15 cellular contexts compared by ENCODE assay signal in the genomic region with DNA sequence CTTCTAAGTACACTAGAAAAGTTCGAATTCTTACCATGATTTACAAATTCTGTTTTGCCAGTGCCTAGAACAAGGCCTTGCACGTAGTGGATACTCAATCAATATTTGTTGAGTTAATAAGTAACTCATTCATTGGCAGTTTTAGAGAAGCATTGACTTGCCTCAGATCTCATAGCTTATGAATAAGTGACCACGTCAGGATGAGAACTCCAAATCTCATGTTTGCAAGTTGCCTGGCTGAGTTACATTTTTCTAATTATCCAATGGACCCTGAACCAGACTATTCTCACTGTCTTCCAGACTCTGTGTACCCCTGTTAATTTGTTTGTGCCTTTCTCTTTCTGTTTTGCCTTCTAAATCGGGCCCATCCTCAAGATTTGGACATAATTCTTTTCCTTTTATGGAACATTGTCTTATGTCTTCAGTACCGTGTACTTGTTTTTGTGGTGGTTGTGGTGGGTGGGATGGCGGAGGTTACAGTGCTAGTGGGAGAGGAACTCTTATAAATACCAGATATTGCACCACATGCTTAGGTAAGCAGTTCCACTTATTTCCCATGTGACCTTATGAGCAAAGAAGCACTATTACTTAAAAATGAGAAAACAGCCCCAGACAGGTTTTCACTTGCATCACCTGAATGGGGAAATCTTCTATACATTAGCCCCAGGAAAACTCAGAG.
DNase-seq lines count a peak whose midpoint lies in the region; ATAC-seq, FAIRE-seq and TF ChIP-seq lines count a peak whose summit lies in the region.
"Had no signal": no experiment of that assay in that cellular context is flagged by ENCODE, and none has a peak within 500 bp of the region (broad histone marks: within the 10 kb centered on the region; RNA-seq: fewer than 3 reads in every experiment).

No MANE protein-coding gene starts in this region.

- peak; percentile 90 for FAIRE-seq in HepG2 (lab: Jason Lieb, UNC)
- FAIRE-seq: GM12878 had no signal

- H2AFZ ChIP-seq in HepG2 (ENCODE audit: low read length) = peak overlapping the region; percentile 45

- TF ChIP-seq POLR2A in body of pancreas (IDR thresholded peaks at IDR 0.05) = no peak
- TF ChIP-seq POLR2A in HepG2 (IDR thresholded peaks at IDR 0.05; ENCODE audit: insufficient read depth in 1 of 2, low read depth in 2 of 2, low read length in 2 of 2) = peak in 1 of 2 experiments; percentile 55; a peak in 2 of 4 replicates
- no peak for TF ChIP-seq POLR2A in upper lobe of left lung (IDR thresholded peaks at IDR 0.05)

- no peaks in the 10 kb centered on the region for H3K79me2 ChIP-seq in HepG2 (ENCODE audit: insufficient read depth, low read length)

- H3K27me3 ChIP-seq in body of pancreas (no peaks in the 10 kb centered on the region), HepG2 (ENCODE audit: control insufficient read depth in 1 of 2, insufficient read depth in 2 of 2, low read length in 2 of 2) (no peaks in the 10 kb centered on the region), upper lobe of left lung (no peaks in the 10 kb centered on the region)
- H3K27me3 ChIP-seq: BLaER1, esophagus squamous epithelium had no signal

- in situ Hi-C loops in HepG2 (cut with HindIII; ENCODE audit: extremely low pct_ligation_motif_present, low pct_unique_long_range_greater_than_20kb) = loop anchor here (5.0 kb wide), 1 partner anchor 141 kb away; a partner anchor contains a TSS

- H3K4me1 ChIP-seq in body of pancreas = peaks cover 25% of the 10 kb centered on the region
- peaks cover 23% of the 10 kb centered on the region for H3K4me1 ChIP-seq in HepG2 (ENCODE audit: insufficient read depth, low read length)
- H3K4me1 ChIP-seq in upper lobe of left lung = peaks cover 14 to 32% (median 16%) of the 10 kb centered on the region in 4 donors
- H3K4me1 ChIP-seq: BLaER1 had no signal

- TSS peak; percentile 52 for BruUV-seq in HepG2 (replicated peaks; lab: Mats Ljungman, UMichigan)

- H3K9ac ChIP-seq in HepG2 (ENCODE audit: insufficient read depth, low read depth, low read length) = peak overlapping the region; percentile 57
- H3K9ac ChIP-seq: BLaER1 had no signal

- H3K27ac ChIP-seq in body of pancreas = peak overlapping the region; percentile 51 to 72 (median 64)
- H3K27ac ChIP-seq in HepG2 (ENCODE audit: extremely low read length, insufficient read depth, low read length) = peak overlapping the region; percentile 81
- peak overlapping the region in 3 of 4 donors; percentile 32 to 75 (median 54) for H3K27ac ChIP-seq in upper lobe of left lung
- H3K27ac ChIP-seq: BLaER1, esophagus squamous epithelium, WERI-Rb-1 had no signal

- H3K9me3 ChIP-seq in body of pancreas (no peaks in the 10 kb centered on the region), HepG2 (ENCODE audit: low read length) (no peaks in the 10 kb centered on the region), upper lobe of left lung (no peaks in the 10 kb centered on the region)
- H3K9me3 ChIP-seq: BLaER1, esophagus squamous epithelium had no signal

- no peaks in the 10 kb centered on the region for H4K20me1 ChIP-seq in HepG2 (ENCODE audit: insufficient read depth, low read length)
- H4K20me1 ChIP-seq: BLaER1 had no signal

- H3K36me3 ChIP-seq in body of pancreas (replicated peaks in 1 of 2; ENCODE audit: insufficient read depth in 1 of 2, low read depth in 2 of 2) (no peaks in the 10 kb centered on the region), HepG2 (replicated peaks in 1 of 2; ENCODE audit: control insufficient read depth in 1 of 2, insufficient read depth in 2 of 2, low read length in 2 of 2) (no peaks in the 10 kb centered on the region), upper lobe of left lung (no peaks in the 10 kb centered on the region)
- H3K36me3 ChIP-seq: BLaER1, esophagus squamous epithelium, WERI-Rb-1 had no signal

- POLR2A ChIA-PET in HepG2 (lab: Yijun Ruan, JAX) = interaction anchor here (0.8 to 3.8 kb wide), 8 partner anchors 8 to 359 kb away, joined by 3 to 16 read pairs (median 6); a partner anchor contains a TSS

- intact Hi-C loops in body of pancreas (cut with DNase I) (no loop called here), HepG2 (cut with micrococcal nuclease; ENCODE audit: unreplicated experiment) (loop anchor here (1.0 to 10.0 kb wide), 4 partner anchors 66 to 219 kb away; a partner anchor contains a TSS)

- H3K4me2 ChIP-seq in HepG2 (ENCODE audit: low read depth, low read length) = peak overlapping the region; percentile 76
- H3K4me2 ChIP-seq: BLaER1 had no signal

- 19 to 29% methylated on average over 6 of the region's 6 CpGs for WGBS in body of pancreas, 2 donors
- WGBS in HepG2 (ENCODE audit: low lambda C conversion rate) = under 1% methylated on average over 6 of the region's 6 CpGs
- WGBS in upper lobe of left lung, 2 donors = 54 to 61% methylated on average over 6 of the region's 6 CpGs

- TF ChIP-seq CTCF in body of pancreas (IDR thresholded peaks at IDR 0.05) (no peak), HepG2 (CRISPR knock-in tag; IDR thresholded peaks at IDR 0.05) (no peak), upper lobe of left lung (IDR thresholded peaks at IDR 0.05) (no peak)

- CTCF ChIA-PET in HepG2 (lab: Yijun Ruan, JAX; ENCODE audit: low intra/inter-chr PET ratio, low total read pairs) = interaction anchor here (0.9 to 3.5 kb wide), 3 partner anchors 65 to 141 kb away, joined by 3 to 40 read pairs (median 5); a partner anchor contains a TSS

- TF ChIP-seq RAD21 in HepG2 (CRISPR knock-in tag; IDR thresholded peaks at IDR 0.05) = no peak

- ATAC-seq in body of pancreas (peak; percentile 94), HepG2 (peak; percentile 98), upper lobe of left lung (ENCODE audit: low FRiP score in 2 of 2) (peak; percentile 60 to 73)
- ATAC-seq: activated CD8-positive, alpha-beta T cell treated with anti-CD3 and anti-CD28 coated beads, Interleukin-2, amount 10 ng/mL, durations not matched to agents 7 days and 5 days; natural killer cell treated with Interleukin-12 subunit alpha and Interleukin-12 subunit beta and Interleukin-15 and Interleukin-18, amount 100 ng/mL, for 72 hours had no signal

- H3K4me3 ChIP-seq in body of pancreas = no peak overlapping the region
- peak overlapping the region; percentile 44 to 63 (median 48) for H3K4me3 ChIP-seq in HepG2 (replicated peaks in 1 of 3; ENCODE audit: insufficient read depth in 1 of 3, low read depth in 2 of 3, low read length in 3 of 3)
- no peak overlapping the region for H3K4me3 ChIP-seq in upper lobe of left lung
- H3K4me3 ChIP-seq: BLaER1, esophagus squamous epithelium, GM12878 had no signal

- TF ChIP-seq EP300 in HepG2 (IDR thresholded peaks at IDR 0.05; ENCODE audit: low read depth in 2 of 2, low read length in 2 of 2) (peak in 1 of 2 experiments; percentile 43; a peak in 1 of 4 replicates), HepG2 (CRISPR knock-in tag; IDR thresholded peaks at IDR 0.05; ENCODE audit: borderline replicate concordance) (no peak), upper lobe of left lung (IDR thresholded peaks at IDR 0.05) (peak in 1 of 4 donors; percentile 45)

- DNase-seq in NOMO-1 (lab: John Stamatoyannopoulos, UW; ENCODE audit: unreplicated experiment in 2 of 2) (peak; percentile 56 to 80), NOMO-1 treated with dmso at 0.1 percent for 144 hours (lab: John Stamatoyannopoulos, UW; ENCODE audit: unreplicated experiment) (no peak), body of pancreas (peak in 1 of 4 donors; percentile 10), HepG2 (ENCODE audit: low spot score) (peak; percentile 86), upper lobe of left lung (no peak), NCI-H1092 treated with DMSO at 0.1 percent for 48 hours (lab: John Stamatoyannopoulos, UW) (no peak), NCI-H226 (no peak), C1 segment of cervical spinal cord (lab: John Stamatoyannopoulos, UW) (no peak)
- DNase-seq: 8988T, esophagus squamous epithelium had no signal

TF ChIP-seq in HepG2, 621 proteins besides CTCF, POLR2A, EP300 and RAD21 (continues in another document):
- peak; percentile 38; the same call in 1 of the 2 replicates for TF ChIP-seq THAP11 (CRISPR knock-in tag; IDR thresholded peaks at IDR 0.05)
- TF ChIP-seq ELF1 (CRISPR knock-in tag; IDR thresholded peaks at IDR 0.05) = no peak
- 0 out of 2 replicates have a peak, but pooled peaks have one; percentile 8 for TF ChIP-seq ARNTL (CRISPR knock-in tag; IDR thresholded peaks at IDR 0.05)
- peak; percentile 23; the same call in 1 of the 2 replicates for TF ChIP-seq ELF3 (CRISPR knock-in tag; IDR thresholded peaks at IDR 0.05)
- TF ChIP-seq KDM5A (IDR thresholded peaks at IDR 0.05; ENCODE audit: borderline replicate concordance, low read length) = no peak; the same call in 1 of the 2 replicates
- TF ChIP-seq, protein P1, sequence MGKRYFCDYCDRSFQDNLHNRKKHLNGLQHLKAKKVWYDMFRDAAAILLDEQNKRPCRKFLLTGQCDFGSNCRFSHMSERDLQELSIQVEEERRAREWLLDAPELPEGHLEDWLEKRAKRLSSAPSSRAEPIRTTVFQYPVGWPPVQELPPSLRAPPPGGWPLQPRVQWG (CRISPR knock-in tag; IDR thresholded peaks at IDR 0.05; ENCODE audit: borderline replicate concordance, low read depth) = no peak
- 0 out of 2 replicates have a peak, but pooled peaks have one; percentile 5 for TF ChIP-seq SMC3 (IDR thresholded peaks at IDR 0.05; ENCODE audit: low read length)
- peak; percentile 21; the same call in 1 of the 2 replicates for TF ChIP-seq ZFX (CRISPR knock-in tag; IDR thresholded peaks at IDR 0.05; ENCODE audit: low read depth)
- TF ChIP-seq PPARG (CRISPR knock-in tag; conservative IDR thresholded peaks at IDR 0.05) = 0 out of 2 replicates have a peak, but pooled peaks have one; percentile 17
- TF ChIP-seq NCOR1 (IDR thresholded peaks at IDR 0.05; ENCODE audit: borderline replicate concordance, low read length) = 0 out of 2 replicates have a peak, but pooled peaks have one; percentile 46
- peak; percentile 62; the same call in 1 of the 2 replicates for TF ChIP-seq HDAC2 (CRISPR knock-in tag; IDR thresholded peaks at IDR 0.05)
- TF ChIP-seq HNRNPUL1 (IDR thresholded peaks at IDR 0.05; ENCODE audit: low read depth, low read length) = peak; percentile 70; the same call in 1 of the 2 replicates
- TF ChIP-seq ZNF83 (CRISPR knock-in tag; IDR thresholded peaks at IDR 0.05; ENCODE audit: borderline replicate concordance) = no peak
- peak; percentile 75 for TF ChIP-seq SAP130 (CRISPR knock-in tag; IDR thresholded peaks at IDR 0.05; ENCODE audit: low read depth)

Comparison
In these comparisons a context has a peak if more than half of its experiments do, and no peak if none do; other contexts are left out.
1. DNase-seq: peak in NOMO-1 (2 of 2) and HepG2 (single experiment); none in NOMO-1 treated with dmso at 0.1 percent for 144 hours (single experiment), upper lobe of left lung (0 of 2), NCI-H1092 treated with DMSO at 0.1 percent for 48 hours (single experiment), NCI-H226 (single experiment) and C1 segment of cervical spinal cord (0 of 14).
2. H3K4me3 ChIP-seq: peak in HepG2 (3 of 3); none in body of pancreas (0 of 2) and upper lobe of left lung (0 of 4).
3. Peak in every context shown above with its lines, with median percentiles within 50 percentile points of each other: ATAC-seq and H3K27ac ChIP-seq.